18 cellular contexts compared by ENCODE assay signal in the genomic region with DNA sequence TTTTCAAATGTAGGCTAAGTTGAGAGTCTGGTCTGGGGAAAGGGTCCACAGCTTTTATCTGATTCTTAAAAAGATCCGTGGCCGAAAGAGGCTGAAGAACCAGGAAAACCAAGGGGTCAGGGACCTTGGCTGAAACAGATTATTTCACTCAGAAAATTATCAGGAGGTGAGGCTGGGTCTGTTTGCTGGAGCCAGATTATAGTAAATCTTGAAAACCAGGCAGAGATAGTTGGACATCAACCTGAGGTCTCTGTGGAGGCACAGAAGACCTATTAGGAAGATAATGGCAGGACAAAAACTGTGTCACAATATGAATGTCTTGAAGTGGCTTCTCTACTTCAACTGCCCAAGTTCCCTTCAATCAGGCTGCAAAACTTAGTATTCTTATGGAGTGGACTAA.
"Had no signal": no experiment of that assay in that cellular context is flagged by ENCODE, and none has a peak within 500 bp of the region (broad histone marks: within the 10 kb centered on the region; RNA-seq: fewer than 3 reads in every experiment).

No MANE protein-coding gene starts in this region.

- H3K9me3 Mint-ChIP-seq: activated CD8-positive, alpha-beta T cell treated with anti-CD3 and anti-CD28 coated beads for 36 hours; activated T-cell treated with anti-CD3 and anti-CD28 coated beads, Interleukin-2, amount 50 U/mL, for 72 hours; dendritic cell treated with granulocyte-macrophage colony-stimulating factor and Interleukin-4, amounts not matched to agents 40 ng/mL and 50 ng/mL, for 4 days had no signal

- H3K27ac ChIP-seq: SK-N-MC had no signal

- H3K9me3 ChIP-seq: heart left ventricle, transverse colon had no signal

- H3K36me3 ChIP-seq: heart left ventricle, transverse colon had no signal

- H3K27me3 Mint-ChIP-seq: activated CD8-positive, alpha-beta T cell treated with anti-CD3 and anti-CD28 coated beads for 36 hours; dendritic cell treated with granulocyte-macrophage colony-stimulating factor and Interleukin-4, amounts not matched to agents 40 ng/mL and 50 ng/mL, for 4 days had no signal

- ATAC-seq: activated CD8-positive, alpha-beta T cell treated with anti-CD3 and anti-CD28 coated beads for 36 hours; activated T-cell treated with anti-CD3 and anti-CD28 coated beads, Interleukin-2, amount 50 U/mL, for 72 hours; heart left ventricle; left cardiac atrium; right cardiac atrium; stimulated activated naive CD8-positive, alpha-beta T cell treated with anti-CD3 and anti-CD28 coated beads, Interleukin-15, Interleukin-2, amounts not matched to agents 100 U/mL and 50 U/mL, for 24 hours had no signal

- H3K27ac Mint-ChIP-seq: activated CD8-positive, alpha-beta T cell treated with anti-CD3 and anti-CD28 coated beads for 36 hours; activated T-cell treated with anti-CD3 and anti-CD28 coated beads, Interleukin-2, amount 50 U/mL, for 72 hours had no signal

- H3K4me3 ChIP-seq: lung, SK-N-MC, transverse colon had no signal

- DNase-seq: activated CD8-positive, alpha-beta T cell treated with anti-CD3 and anti-CD28 coated beads for 36 hours; activated T-cell treated with anti-CD3 and anti-CD28 coated beads, Interleukin-2, amount 50 U/mL, for 72 hours; anterior cingulate cortex; cerebellar nuclear complex; effector memory CD4-positive, alpha-beta T cell; heart left ventricle; left cardiac atrium; midbrain; nucleus accumbens; small intestine; stimulated activated CD4-positive, alpha-beta T cell treated with anti-CD3 and anti-CD28 coated beads, Interleukin-4, amount 100 ng/mL, for 4 hours; stimulated activated CD8-positive, alpha-beta memory T cell treated with anti-CD3 and anti-CD28 coated beads, Interleukin-4, amount 100 ng/mL, for 48 hours; stimulated activated naive CD8-positive, alpha-beta T cell treated with anti-CD3 and anti-CD28 coated beads, Interleukin-15, Interleukin-2, amounts not matched to agents 100 U/mL and 50 U/mL, for 24 hours; transverse colon had no signal

- H3K27me3 ChIP-seq: heart left ventricle, transverse colon had no signal
